Comparison of ENCODE assay signal across 1 cellular context in genomic region chr22:30968924-30969531, GRCh38.
TF ChIP-seq lines count a peak whose summit lies in the region.

TSS of gene TUG1 (plus strand) at chr22:30969265.

TF ChIP-seq in HepG2, 621 proteins besides CTCF, POLR2A, EP300 and RAD21 (continued from another document and continues in another):
- TF ChIP-seq, protein P1, sequence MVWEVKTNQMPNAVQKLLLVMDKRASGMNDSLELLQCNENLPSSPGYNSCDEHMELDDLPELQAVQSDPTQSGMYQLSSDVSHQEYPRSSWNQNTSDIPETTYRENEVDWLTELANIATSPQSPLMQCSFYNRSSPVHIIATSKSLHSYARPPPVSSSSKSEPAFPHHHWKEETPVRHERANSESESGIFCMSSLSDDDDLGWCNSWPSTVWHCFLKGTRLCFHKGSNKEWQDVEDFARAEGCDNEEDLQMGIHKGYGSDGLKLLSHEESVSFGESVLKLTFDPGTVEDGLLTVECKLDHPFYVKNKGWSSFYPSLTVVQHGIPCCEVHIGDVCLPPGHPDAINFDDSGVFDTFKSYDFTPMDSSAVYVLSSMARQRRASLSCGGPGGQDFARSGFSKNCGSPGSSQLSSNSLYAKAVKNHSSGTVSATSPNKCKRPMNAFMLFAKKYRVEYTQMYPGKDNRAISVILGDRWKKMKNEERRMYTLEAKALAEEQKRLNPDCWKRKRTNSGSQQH (CRISPR knock-in tag; IDR thresholded peaks at IDR 0.05; ENCODE audit: low read depth), result 0 out of 2 replicates have a peak, but pooled peaks have one; percentile 32
- TF ChIP-seq MAZ (IDR thresholded peaks at IDR 0.05; ENCODE audit: borderline replicate concordance, low read depth, low read length), result peak; percentile 36; the same call in 1 of the 2 replicates
- TF ChIP-seq MAZ (CRISPR knock-in tag; IDR thresholded peaks at IDR 0.05; ENCODE audit: low read depth), result no peak; the same call in 1 of the 2 replicates
- no peak for TF ChIP-seq SMARCC2 (IDR thresholded peaks at IDR 0.05)
- TF ChIP-seq ZNF407 (CRISPR knock-in tag; IDR thresholded peaks at IDR 0.05; ENCODE audit: not compliant biosample characterization), result no peak
- TF ChIP-seq ZC3H13 (CRISPR knock-in tag; IDR thresholded peaks at IDR 0.05), result peak; percentile 85
- TF ChIP-seq ZNF747 (CRISPR knock-in tag; IDR thresholded peaks at IDR 0.05; ENCODE audit: borderline replicate concordance), result no peak; the same call in 1 of the 2 replicates
- TF ChIP-seq, protein P2, sequence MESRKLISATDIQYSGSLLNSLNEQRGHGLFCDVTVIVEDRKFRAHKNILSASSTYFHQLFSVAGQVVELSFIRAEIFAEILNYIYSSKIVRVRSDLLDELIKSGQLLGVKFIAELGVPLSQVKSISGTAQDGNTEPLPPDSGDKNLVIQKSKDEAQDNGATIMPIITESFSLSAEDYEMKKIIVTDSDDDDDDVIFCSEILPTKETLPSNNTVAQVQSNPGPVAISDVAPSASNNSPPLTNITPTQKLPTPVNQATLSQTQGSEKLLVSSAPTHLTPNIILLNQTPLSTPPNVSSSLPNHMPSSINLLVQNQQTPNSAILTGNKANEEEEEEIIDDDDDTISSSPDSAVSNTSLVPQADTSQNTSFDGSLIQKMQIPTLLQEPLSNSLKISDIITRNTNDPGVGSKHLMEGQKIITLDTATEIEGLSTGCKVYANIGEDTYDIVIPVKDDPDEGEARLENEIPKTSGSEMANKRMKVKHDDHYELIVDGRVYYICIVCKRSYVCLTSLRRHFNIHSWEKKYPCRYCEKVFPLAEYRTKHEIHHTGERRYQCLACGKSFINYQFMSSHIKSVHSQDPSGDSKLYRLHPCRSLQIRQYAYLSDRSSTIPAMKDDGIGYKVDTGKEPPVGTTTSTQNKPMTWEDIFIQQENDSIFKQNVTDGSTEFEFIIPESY (CRISPR knock-in tag; IDR thresholded peaks at IDR 0.05), result peak; percentile 47; the same call in 1 of the 2 replicates
- peak; percentile 86 for TF ChIP-seq ZMYM4 (CRISPR knock-in tag; IDR thresholded peaks at IDR 0.05)
- TF ChIP-seq ZBTB42 (CRISPR knock-in tag; IDR thresholded peaks at IDR 0.05), result no peak
- TF ChIP-seq, protein P3, sequence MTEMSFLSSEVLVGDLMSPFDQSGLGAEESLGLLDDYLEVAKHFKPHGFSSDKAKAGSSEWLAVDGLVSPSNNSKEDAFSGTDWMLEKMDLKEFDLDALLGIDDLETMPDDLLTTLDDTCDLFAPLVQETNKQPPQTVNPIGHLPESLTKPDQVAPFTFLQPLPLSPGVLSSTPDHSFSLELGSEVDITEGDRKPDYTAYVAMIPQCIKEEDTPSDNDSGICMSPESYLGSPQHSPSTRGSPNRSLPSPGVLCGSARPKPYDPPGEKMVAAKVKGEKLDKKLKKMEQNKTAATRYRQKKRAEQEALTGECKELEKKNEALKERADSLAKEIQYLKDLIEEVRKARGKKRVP (CRISPR knock-in tag; IDR thresholded peaks at IDR 0.05), result peak in 1 of 2 experiments; percentile 60; a peak in 1 of 4 replicates
- no peak for TF ChIP-seq XBP1 (CRISPR knock-in tag; IDR thresholded peaks at IDR 0.05)
- peak; percentile 83 for TF ChIP-seq ZBTB43 (CRISPR knock-in tag; conservative IDR thresholded peaks at IDR 0.05)
- no peak for TF ChIP-seq ZNF7 (CRISPR knock-in tag; IDR thresholded peaks at IDR 0.05)
- 0 out of 2 replicates have a peak, but pooled peaks have one; percentile 52 for TF ChIP-seq RFX5 (IDR thresholded peaks at IDR 0.05; ENCODE audit: low read depth, low read length)
- no peak for TF ChIP-seq ZNF296 (CRISPR knock-in tag; conservative IDR thresholded peaks at IDR 0.05)
- TF ChIP-seq ZNF567 (CRISPR knock-in tag; IDR thresholded peaks at IDR 0.05; ENCODE audit: borderline replicate concordance), result no peak
- no peak for TF ChIP-seq ZNF569 (CRISPR knock-in tag; IDR thresholded peaks at IDR 0.05; ENCODE audit: borderline replicate concordance)
- TF ChIP-seq MIER3 (CRISPR knock-in tag; IDR thresholded peaks at IDR 0.05; ENCODE audit: borderline replicate concordance), result peak; percentile 46; the same call in 1 of the 2 replicates
- peak; percentile 36; the same call in 1 of the 2 replicates for TF ChIP-seq ZFP37 (CRISPR knock-in tag; IDR thresholded peaks at IDR 0.05; ENCODE audit: borderline replicate concordance)
- 0 out of 2 replicates have a peak, but pooled peaks have one; percentile 13 for TF ChIP-seq PCBP1 (IDR thresholded peaks at IDR 0.05; ENCODE audit: borderline replicate concordance, low read depth, low read length)
- TF ChIP-seq SRF (IDR thresholded peaks at IDR 0.05; ENCODE audit: low read depth, low read length), result peak; percentile 87
- TF ChIP-seq KLF11 (CRISPR knock-in tag; IDR thresholded peaks at IDR 0.05), result no peak; the same call in 1 of the 2 replicates
- TF ChIP-seq, protein P4, sequence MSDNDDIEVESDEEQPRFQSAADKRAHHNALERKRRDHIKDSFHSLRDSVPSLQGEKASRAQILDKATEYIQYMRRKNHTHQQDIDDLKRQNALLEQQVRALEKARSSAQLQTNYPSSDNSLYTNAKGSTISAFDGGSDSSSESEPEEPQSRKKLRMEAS (IDR thresholded peaks at IDR 0.05), result peak; percentile 94
- TF ChIP-seq ZNF503 (CRISPR knock-in tag; IDR thresholded peaks at IDR 0.05), result no peak; the same call in 1 of the 2 replicates
- no peak; a peak in 1 of 4 replicates for TF ChIP-seq NR2F1 (CRISPR knock-in tag; IDR thresholded peaks at IDR 0.05)
- peak; percentile 28; the same call in 1 of the 2 replicates for TF ChIP-seq HDAC2 (CRISPR knock-in tag; IDR thresholded peaks at IDR 0.05)
- TF ChIP-seq, protein P5, sequence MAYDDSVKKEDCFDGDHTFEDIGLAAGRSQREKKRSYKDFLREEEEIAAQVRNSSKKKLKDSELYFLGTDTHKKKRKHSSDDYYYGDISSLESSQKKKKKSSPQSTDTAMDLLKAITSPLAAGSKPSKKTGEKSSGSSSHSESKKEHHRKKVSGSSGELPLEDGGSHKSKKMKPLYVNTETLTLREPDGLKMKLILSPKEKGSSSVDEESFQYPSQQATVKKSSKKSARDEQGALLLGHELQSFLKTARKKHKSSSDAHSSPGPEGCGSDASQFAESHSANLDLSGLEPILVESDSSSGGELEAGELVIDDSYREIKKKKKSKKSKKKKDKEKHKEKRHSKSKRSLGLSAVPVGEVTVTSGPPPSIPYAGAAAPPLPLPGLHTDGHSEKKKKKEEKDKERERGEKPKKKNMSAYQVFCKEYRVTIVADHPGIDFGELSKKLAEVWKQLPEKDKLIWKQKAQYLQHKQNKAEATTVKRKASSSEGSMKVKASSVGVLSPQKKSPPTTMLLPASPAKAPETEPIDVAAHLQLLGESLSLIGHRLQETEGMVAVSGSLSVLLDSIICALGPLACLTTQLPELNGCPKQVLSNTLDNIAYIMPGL (CRISPR knock-in tag; IDR thresholded peaks at IDR 0.05; ENCODE audit: borderline replicate concordance in 1 of 2, low read depth in 1 of 2), result peak; percentile 69 to 76; a peak in 3 of 4 replicates
- no peak for TF ChIP-seq ZSCAN20 (CRISPR knock-in tag; IDR thresholded peaks at IDR 0.05; ENCODE audit: borderline replicate concordance)
- TF ChIP-seq HNRNPK (IDR thresholded peaks at IDR 0.05; ENCODE audit: low read depth, low read length, poor library complexity, severe bottlenecking), result peak; percentile 23
- 0 out of 2 replicates have a peak, but pooled peaks have one; percentile 7 for TF ChIP-seq SOX13 (IDR thresholded peaks at IDR 0.05)
- TF ChIP-seq SOX13 (CRISPR knock-in tag; conservative IDR thresholded peaks at IDR 0.05 in 1 of 2, IDR thresholded peaks at IDR 0.05 in 1 of 2), result peak in 1 of 2 experiments; percentile 50; a peak in 1 of 4 replicates
- TF ChIP-seq, protein P6, sequence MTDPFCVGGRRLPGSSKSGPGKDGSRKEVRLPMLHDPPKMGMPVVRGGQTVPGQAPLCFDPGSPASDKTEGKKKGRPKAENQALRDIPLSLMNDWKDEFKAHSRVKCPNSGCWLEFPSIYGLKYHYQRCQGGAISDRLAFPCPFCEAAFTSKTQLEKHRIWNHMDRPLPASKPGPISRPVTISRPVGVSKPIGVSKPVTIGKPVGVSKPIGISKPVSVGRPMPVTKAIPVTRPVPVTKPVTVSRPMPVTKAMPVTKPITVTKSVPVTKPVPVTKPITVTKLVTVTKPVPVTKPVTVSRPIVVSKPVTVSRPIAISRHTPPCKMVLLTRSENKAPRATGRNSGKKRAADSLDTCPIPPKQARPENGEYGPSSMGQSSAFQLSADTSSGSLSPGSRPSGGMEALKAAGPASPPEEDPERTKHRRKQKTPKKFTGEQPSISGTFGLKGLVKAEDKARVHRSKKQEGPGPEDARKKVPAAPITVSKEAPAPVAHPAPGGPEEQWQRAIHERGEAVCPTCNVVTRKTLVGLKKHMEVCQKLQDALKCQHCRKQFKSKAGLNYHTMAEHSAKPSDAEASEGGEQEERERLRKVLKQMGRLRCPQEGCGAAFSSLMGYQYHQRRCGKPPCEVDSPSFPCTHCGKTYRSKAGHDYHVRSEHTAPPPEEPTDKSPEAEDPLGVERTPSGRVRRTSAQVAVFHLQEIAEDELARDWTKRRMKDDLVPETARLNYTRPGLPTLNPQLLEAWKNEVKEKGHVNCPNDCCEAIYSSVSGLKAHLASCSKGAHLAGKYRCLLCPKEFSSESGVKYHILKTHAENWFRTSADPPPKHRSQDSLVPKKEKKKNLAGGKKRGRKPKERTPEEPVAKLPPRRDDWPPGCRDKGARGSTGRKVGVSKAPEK (CRISPR knock-in tag; IDR thresholded peaks at IDR 0.05; ENCODE audit: borderline replicate concordance), result no peak
